In the genomic region with DNA sequence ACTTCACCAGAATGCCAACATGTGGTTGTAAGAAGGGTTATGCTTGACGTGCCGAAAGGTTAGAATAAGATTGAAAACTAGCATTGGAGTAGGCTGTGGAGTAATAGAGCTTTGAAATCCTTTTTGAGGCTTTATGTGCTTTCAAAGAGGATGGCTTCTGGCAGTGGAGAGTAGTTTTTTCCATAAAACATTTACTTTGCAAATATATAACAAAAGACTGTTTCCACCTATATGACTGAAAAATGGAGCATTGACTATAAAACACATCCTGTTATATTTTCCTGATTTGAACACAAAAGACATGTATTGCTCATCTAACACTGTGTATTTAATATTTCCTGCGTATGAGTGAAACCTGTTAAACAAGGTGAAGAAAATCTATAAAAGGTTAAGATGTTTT, we compare ENCODE assay signal across 31 cellular contexts. TPM values are rescaled to one million over a fixed set of nuclear protein-coding genes. Genes with fewer than 3 reads are reported as not detected.
DNase-seq lines count a peak whose midpoint lies in the region; ATAC-seq and TF ChIP-seq lines count a peak whose summit lies in the region.
"Had no signal": no experiment of that assay in that cellular context is flagged by ENCODE, and none has a peak within 500 bp of the region (broad histone marks: within the 10 kb centered on the region; RNA-seq: fewer than 3 reads in every experiment).

No MANE protein-coding gene starts in this region.

- CTCF ChIA-PET in activated CD4-positive, alpha-beta T cell treated with anti-CD3 and anti-CD28 coated beads for 36 hours (lab: Charles Lee): interaction anchor here (0.6 to 1.9 kb wide), 12 partner anchors 9 to 829 kb away, joined by 3 to 11 read pairs (median 4); no protein-coding TSS in a partner anchor

- no peak for DNase-seq in activated CD4-positive, alpha-beta T cell treated with anti-CD3 and anti-CD28 coated beads for 36 hours
- no peak for DNase-seq in activated CD4-positive, alpha-beta T cell treated with anti-CD3 and anti-CD28 coated beads for 1 hour
- no peak for DNase-seq in CD4-positive, CD25-positive, alpha-beta regulatory T cell
- DNase-seq in memory B cell (ENCODE audit: low spot score in 2 of 2): no peak
- DNase-seq in AG08395 (ENCODE audit: low spot score): no peak
- DNase-seq: 8988T; activated CD4-positive, alpha-beta T cell treated with anti-CD3 and anti-CD28 coated beads, Interleukin-2, amount 50 U/mL, for 4 hours; activated naive CD8-positive, alpha-beta T cell treated with anti-CD3 and anti-CD28 coated beads, Interleukin-2, amount 10 ng/mL, durations not matched to agents 7 days and 5 days; DND-41; effector CD8-positive, alpha-beta T cell; Kasumi-1; mammary epithelial cell; NCI-H1417; NCI-H2029; NCI-H524 treated with DMSO at 0.1 percent for 48 hours; small intestine; stimulated activated naive CD4-positive, alpha-beta T cell treated with Interleukin-2 at 50 U/mL for 16 hours; uterus; WERI-Rb-1 had no signal

- peaks cover 73% of the 10 kb centered on the region for H3K4me1 Mint-ChIP-seq in activated CD4-positive, alpha-beta T cell treated with anti-CD3 and anti-CD28 coated beads for 36 hours
- H3K4me1 Mint-ChIP-seq in CD4-positive, CD25-positive, alpha-beta regulatory T cell: peaks cover 40 to 71% (median 55%) of the 10 kb centered on the region in 4 donors
- peaks cover 24% of the 10 kb centered on the region for H3K4me1 Mint-ChIP-seq in memory B cell

- peak overlapping the region; percentile 37 for H3K4me3 ChIP-seq in CD4-positive, CD25-positive, alpha-beta regulatory T cell (ENCODE audit: low read depth, low read length)
- H3K4me3 ChIP-seq: cardiac muscle cell, thoracic aorta, uterus had no signal

- intact Hi-C loops in activated CD4-positive, alpha-beta T cell treated with anti-CD3 and anti-CD28 coated beads for 36 hours (cut with DNase I, micrococcal nuclease): loop anchor here (1.0 to 2.0 kb wide), 6 partner anchors 10 to 126 kb away; a partner anchor contains a TSS

- H3K27me3 ChIP-seq in CD4-positive, CD25-positive, alpha-beta regulatory T cell (ENCODE audit: control insufficient read depth, insufficient read depth, low read length): no peaks in the 10 kb centered on the region
- H3K27me3 ChIP-seq: cardiac muscle cell, uterus had no signal

- no peaks in the 10 kb centered on the region for H3K9me3 ChIP-seq in CD4-positive, CD25-positive, alpha-beta regulatory T cell (ENCODE audit: control insufficient read depth in 2 of 2, low read length in 2 of 2)
- H3K9me3 ChIP-seq: thoracic aorta, uterus had no signal

- peak overlapping the region; percentile 3 for H3K4me3 Mint-ChIP-seq in activated CD4-positive, alpha-beta T cell treated with anti-CD3 and anti-CD28 coated beads for 36 hours
- H3K4me3 Mint-ChIP-seq in CD4-positive, CD25-positive, alpha-beta regulatory T cell: peak overlapping the region in 3 of 4 donors; percentile 5 to 33 (median 5)
- H3K4me3 Mint-ChIP-seq in memory B cell: no peak overlapping the region
- H3K4me3 Mint-ChIP-seq: activated naive CD8-positive, alpha-beta T cell treated with anti-CD3 and anti-CD28 coated beads, Interleukin-2, amount 10 ng/mL, durations not matched to agents 7 days and 5 days; CD14-positive monocyte; neural crest cell; T-helper 2 cell treated with Interferon-gamma antibody and Interleukin-4, amounts not matched to agents 5 μg/mL and 100 μg/mL, for 36 hours had no signal

- peaks cover 19% of the 10 kb centered on the region for H3K36me3 Mint-ChIP-seq in activated CD4-positive, alpha-beta T cell treated with anti-CD3 and anti-CD28 coated beads for 36 hours (ENCODE audit: low read depth)
- H3K36me3 Mint-ChIP-seq in CD4-positive, CD25-positive, alpha-beta regulatory T cell: peaks cover 5% of the 10 kb centered on the region
- peaks cover 1% of the 10 kb centered on the region for H3K36me3 Mint-ChIP-seq in memory B cell

- peaks cover 10% of the 10 kb centered on the region for H3K4me1 ChIP-seq in CD4-positive, CD25-positive, alpha-beta regulatory T cell (ENCODE audit: control insufficient read depth, insufficient read depth, low read length, poor library complexity, severe bottlenecking)
- H3K4me1 ChIP-seq: uterus had no signal

- peak overlapping the region; percentile 89 for H3K27ac Mint-ChIP-seq in activated CD4-positive, alpha-beta T cell treated with anti-CD3 and anti-CD28 coated beads for 36 hours
- H3K27ac Mint-ChIP-seq in CD4-positive, CD25-positive, alpha-beta regulatory T cell: peak overlapping the region in 1 of 3 donors; percentile 17
- H3K27ac Mint-ChIP-seq in memory B cell: peak overlapping the region; percentile 0
- H3K27ac Mint-ChIP-seq: activated naive CD8-positive, alpha-beta T cell treated with anti-CD3 and anti-CD28 coated beads, Interleukin-2, amount 10 ng/mL, durations not matched to agents 7 days and 5 days; T-helper 2 cell treated with Interferon-gamma antibody and Interleukin-4, amounts not matched to agents 5 μg/mL and 100 μg/mL, for 36 hours had no signal

- no peak overlapping the region for H3K27ac ChIP-seq in CD4-positive, CD25-positive, alpha-beta regulatory T cell (ENCODE audit: insufficient read depth, low read length, poor library complexity, severe bottlenecking)
- H3K27ac ChIP-seq in VCaP: peak overlapping the region; percentile 63
- H3K27ac ChIP-seq: cardiac muscle cell, epithelial cell of prostate, parathyroid adenoma, thoracic aorta, uterus, WERI-Rb-1 had no signal

- H3K27me3 Mint-ChIP-seq in activated CD4-positive, alpha-beta T cell treated with anti-CD3 and anti-CD28 coated beads for 36 hours: no peaks in the 10 kb centered on the region
- no peaks in the 10 kb centered on the region for H3K27me3 Mint-ChIP-seq in CD4-positive, CD25-positive, alpha-beta regulatory T cell
- no peaks in the 10 kb centered on the region for H3K27me3 Mint-ChIP-seq in memory B cell
- H3K27me3 Mint-ChIP-seq: activated naive CD8-positive, alpha-beta T cell treated with anti-CD3 and anti-CD28 coated beads, Interleukin-2, amount 10 ng/mL, durations not matched to agents 7 days and 5 days had no signal

- TF ChIP-seq CTCF in VCaP (conservative IDR thresholded peaks at IDR 0.05): no peak

- POLR2A ChIA-PET in activated CD4-positive, alpha-beta T cell treated with anti-CD3 and anti-CD28 coated beads for 36 hours (lab: Charles Lee): interaction anchor here (0.5 to 1.5 kb wide), 5 partner anchors 9 to 126 kb away, joined by 3 to 5 read pairs (median 5); a partner anchor contains a TSS

- peak; percentile 86 for ATAC-seq in activated CD4-positive, alpha-beta T cell treated with anti-CD3 and anti-CD28 coated beads for 36 hours
- no peak for ATAC-seq in CD4-positive, CD25-positive, alpha-beta regulatory T cell (ENCODE audit: low read depth in 2 of 2)
- ATAC-seq in memory B cell (ENCODE audit: low read depth) (no peak), GM18517 (IDR thresholded peaks at IDR 0.05; ENCODE audit: unreplicated experiment) (no peak), GM18861 (IDR thresholded peaks at IDR 0.05; ENCODE audit: unreplicated experiment) (no peak)
- ATAC-seq: Right ventricle myocardium inferior, SK-N-SH treated with all-trans-retinoic acid at 6 μM for 48 hours had no signal

- H3K9me3 Mint-ChIP-seq in activated CD4-positive, alpha-beta T cell treated with anti-CD3 and anti-CD28 coated beads for 36 hours (ENCODE audit: low read depth): no peaks in the 10 kb centered on the region
- H3K9me3 Mint-ChIP-seq in CD4-positive, CD25-positive, alpha-beta regulatory T cell: no peaks in the 10 kb centered on the region
- no peaks in the 10 kb centered on the region for H3K9me3 Mint-ChIP-seq in memory B cell
- H3K9me3 Mint-ChIP-seq: activated naive CD8-positive, alpha-beta T cell treated with anti-CD3 and anti-CD28 coated beads, Interleukin-2, amount 10 ng/mL, durations not matched to agents 7 days and 5 days; CD14-positive monocyte; neural crest cell; T-helper 2 cell treated with Interferon-gamma antibody and Interleukin-4, amounts not matched to agents 5 μg/mL and 100 μg/mL, for 36 hours had no signal

- peaks cover 2% of the 10 kb centered on the region for H3K36me3 ChIP-seq in CD4-positive, CD25-positive, alpha-beta regulatory T cell (ENCODE audit: control insufficient read depth, insufficient read depth, low read length)
- H3K36me3 ChIP-seq: cardiac muscle cell, thoracic aorta, uterus had no signal

RNA-seq across cellular contexts. Expression of a gene that starts 38.8 kb away (rescaled TPM):
- 10 to 100 TPM; 34.5 to 47.8 TPM for total RNA-seq in activated CD4-positive, alpha-beta T cell treated with anti-CD3 and anti-CD28 coated beads for 36 hours
- total RNA-seq in CD4-positive, CD25-positive, alpha-beta regulatory T cell: 60.0 TPM
- 1 to 10 TPM; 3.5 to 5.4 (median 4.9) TPM for polyA plus RNA-seq in CD4-positive, CD25-positive, alpha-beta regulatory T cell
